22 cellular contexts compared by ENCODE assay signal in genomic region chr11:1473011-1473628, GRCh38.
"Had no signal": no experiment of that assay in that cellular context is flagged by ENCODE, and none has a peak within 500 bp of the region (broad histone marks: within the 10 kb centered on the region; RNA-seq: fewer than 3 reads in every experiment).

No MANE protein-coding gene starts in this region.

- H3K27me3 Mint-ChIP-seq: activated naive CD8-positive, alpha-beta T cell treated with anti-CD3 and anti-CD28 coated beads for 36 hours; activated T-cell treated with anti-CD3 and anti-CD28 coated beads, Interleukin-2, amount 50 U/mL, for 24 hours; activated T-helper 17 cell treated with anti-CD3 and anti-CD28 coated beads, Interleukin-2, amount 50 U/mL, for 72 hours; T-cell had no signal

- H3K4me3 ChIP-seq: breast epithelium, coronary artery, esophagus squamous epithelium, gastrocnemius medialis, thoracic aorta, upper lobe of left lung had no signal

- H3K4me3 Mint-ChIP-seq: activated naive CD8-positive, alpha-beta T cell treated with anti-CD3 and anti-CD28 coated beads for 36 hours; activated T-cell treated with anti-CD3 and anti-CD28 coated beads, Interleukin-2, amount 50 U/mL, for 24 hours; activated T-helper 17 cell treated with anti-CD3 and anti-CD28 coated beads, Interleukin-2, amount 50 U/mL, for 72 hours; mesothelial cell of epicardium; natural killer cell; T-cell; T-helper 2 cell treated with Interferon-gamma antibody and Interleukin-4, amounts not matched to agents 5 μg/mL and 100 μg/mL, for 36 hours had no signal

- H3K9me3 Mint-ChIP-seq: activated naive CD8-positive, alpha-beta T cell treated with anti-CD3 and anti-CD28 coated beads for 36 hours; activated T-cell treated with anti-CD3 and anti-CD28 coated beads, Interleukin-2, amount 50 U/mL, for 24 hours; activated T-helper 17 cell treated with anti-CD3 and anti-CD28 coated beads, Interleukin-2, amount 50 U/mL, for 72 hours; mesothelial cell of epicardium; natural killer cell; T-cell; T-helper 2 cell treated with Interferon-gamma antibody and Interleukin-4, amounts not matched to agents 5 μg/mL and 100 μg/mL, for 36 hours had no signal

- H3K27ac Mint-ChIP-seq: activated naive CD8-positive, alpha-beta T cell treated with anti-CD3 and anti-CD28 coated beads for 36 hours; activated T-cell treated with anti-CD3 and anti-CD28 coated beads, Interleukin-2, amount 50 U/mL, for 24 hours; activated T-helper 17 cell treated with anti-CD3 and anti-CD28 coated beads, Interleukin-2, amount 50 U/mL, for 72 hours; mesothelial cell of epicardium; natural killer cell; T-cell; T-helper 2 cell treated with Interferon-gamma antibody and Interleukin-4, amounts not matched to agents 5 μg/mL and 100 μg/mL, for 36 hours had no signal

- H3K27me3 ChIP-seq: breast epithelium, esophagus squamous epithelium, gastrocnemius medialis, upper lobe of left lung had no signal

- ATAC-seq: activated T-helper 17 cell treated with anti-CD3 and anti-CD28 coated beads, Interleukin-2, amount 50 U/mL, for 72 hours; natural killer cell; SK-N-SH treated with all-trans-retinoic acid at 6 μM for 48 hours; T-cell had no signal

- H3K9me3 ChIP-seq: breast epithelium, esophagus squamous epithelium, gastrocnemius medialis, thoracic aorta, upper lobe of left lung had no signal

- DNase-seq: activated CD4-positive, alpha-beta T cell treated with anti-CD3 and anti-CD28 coated beads for 1 hour; activated CD4-positive, alpha-beta T cell treated with anti-CD3 and anti-CD28 coated beads, Interleukin-2, amount 50 U/mL, for 1 hour; activated CD8-positive, alpha-beta memory T cell treated with anti-CD3 and anti-CD28 coated beads, Interleukin-2, amount 50 U/mL, for 4 hours; activated naive CD8-positive, alpha-beta T cell treated with anti-CD3 and anti-CD28 coated beads for 36 hours; activated T-cell treated with anti-CD3 and anti-CD28 coated beads, Interleukin-2, amount 50 U/mL, for 24 hours; esophagus squamous epithelium; gastrocnemius medialis; islet precursor cell; mammary epithelial cell; natural killer cell; stimulated activated CD4-positive, alpha-beta T cell treated with anti-CD3 and anti-CD28 coated beads, Interleukin-4, amount 100 ng/mL, for 1 hour; stimulated activated naive CD4-positive, alpha-beta T cell treated with Interleukin-2 at 50 U/mL for 16 hours; T-cell had no signal

- H3K27ac ChIP-seq: breast epithelium, esophagus squamous epithelium, gastrocnemius medialis, parathyroid adenoma, thoracic aorta, upper lobe of left lung had no signal

- H3K36me3 ChIP-seq: breast epithelium had no signal

- H3K4me1 Mint-ChIP-seq: activated naive CD8-positive, alpha-beta T cell treated with anti-CD3 and anti-CD28 coated beads for 36 hours; activated T-helper 17 cell treated with anti-CD3 and anti-CD28 coated beads, Interleukin-2, amount 50 U/mL, for 72 hours; mesothelial cell of epicardium; natural killer cell; T-cell had no signal

- H3K4me1 ChIP-seq: breast epithelium, gastrocnemius medialis, parathyroid adenoma had no signal
